Comparison of ENCODE assay signal across 27 cellular contexts in genomic region chr1:104195395-104195794, GRCh38.
DNase-seq lines count a peak whose midpoint lies in the region; ATAC-seq, FAIRE-seq and TF ChIP-seq lines count a peak whose summit lies in the region.
"Had no signal": no experiment of that assay in that cellular context is flagged by ENCODE, and none has a peak within 500 bp of the region (broad histone marks: within the 10 kb centered on the region; RNA-seq: fewer than 3 reads in every experiment).

No MANE protein-coding gene starts in this region.

- TF ChIP-seq CTCF in foreskin keratinocyte (conservative IDR thresholded peaks at IDR 0.05) (no peak), glutamatergic neuron (IDR thresholded peaks at IDR 0.05; ENCODE audit: partially characterized antibody, unreplicated experiment) (no peak)

- in situ Hi-C loops in ACHN (cut with HindIII; ENCODE audit: low pct_ligation_motif_present, low pct_unique_long_range_greater_than_20kb, low sequenced_read_pairs), result no loop called here
- in situ Hi-C loops in HAP-1 (cut with MboI; ENCODE audit: low sequenced_read_pairs), result no loop called here

- ATAC-seq in foreskin keratinocyte (peak; percentile 55), GM18505 (IDR thresholded peaks at IDR 0.05; ENCODE audit: unreplicated experiment) (no peak)
- ATAC-seq: activated T-cell treated with anti-CD3 and anti-CD28 coated beads, Interleukin-2, amount 50 U/mL, for 72 hours; natural killer cell; sciatic nerve had no signal

- no peaks in the 10 kb centered on the region for H3K27me3 Mint-ChIP-seq in glutamatergic neuron (ENCODE audit: unreplicated experiment)
- H3K27me3 Mint-ChIP-seq: activated naive CD4-positive, alpha-beta T cell treated with anti-CD3 and anti-CD28 coated beads, Interleukin-2, amount 10 ng/mL, durations not matched to agents 7 days and 5 days; memory B cell had no signal

- no peak overlapping the region for H3K27ac Mint-ChIP-seq in glutamatergic neuron (ENCODE audit: unreplicated experiment)
- H3K27ac Mint-ChIP-seq: activated naive CD4-positive, alpha-beta T cell treated with anti-CD3 and anti-CD28 coated beads, Interleukin-2, amount 10 ng/mL, durations not matched to agents 7 days and 5 days; activated T-cell treated with anti-CD3 and anti-CD28 coated beads, Interleukin-2, amount 50 U/mL, for 72 hours; CD14-positive monocyte; memory B cell; natural killer cell had no signal

- H3K4me1 Mint-ChIP-seq in glutamatergic neuron (ENCODE audit: low read depth, unreplicated experiment), result peaks cover 14% of the 10 kb centered on the region
- H3K4me1 Mint-ChIP-seq: activated naive CD4-positive, alpha-beta T cell treated with anti-CD3 and anti-CD28 coated beads, Interleukin-2, amount 10 ng/mL, durations not matched to agents 7 days and 5 days; CD14-positive monocyte; memory B cell; natural killer cell had no signal

- no peaks in the 10 kb centered on the region for H3K27me3 ChIP-seq in foreskin keratinocyte
- H3K27me3 ChIP-seq in HAP-1 (ENCODE audit: low read depth), result no peaks in the 10 kb centered on the region
- H3K27me3 ChIP-seq: vagina had no signal

- H3K9me3 ChIP-seq in HAP-1, result no peaks in the 10 kb centered on the region
- H3K9me3 ChIP-seq: vagina had no signal

- FAIRE-seq in H54 (lab: Jason Lieb, UNC), result peak; percentile 100
- FAIRE-seq in RCC 7860 (lab: Jason Lieb, UNC), result no peak
- FAIRE-seq: GM12892, H1 had no signal

- no peaks in the 10 kb centered on the region for H3K4me1 ChIP-seq in foreskin keratinocyte
- H3K4me1 ChIP-seq in HAP-1, result peaks cover 11% of the 10 kb centered on the region
- H3K4me1 ChIP-seq: parathyroid adenoma, vagina had no signal

- no peak overlapping the region for H3K27ac ChIP-seq in foreskin keratinocyte
- H3K27ac ChIP-seq: parathyroid adenoma, PC-9, SK-N-MC, vagina had no signal

- DNase-seq in ACHN, result peak; percentile 53
- peak; percentile 14 for DNase-seq in H54 (ENCODE audit: insufficient read length, low spot score)
- DNase-seq in RCC 7860 (ENCODE audit: low spot score), result peak; percentile 41
- peak; percentile 7 to 56 for DNase-seq in foreskin keratinocyte
- DNase-seq in HAP-1 (ENCODE audit: low spot score in 2 of 2), result no peak
- no peak for DNase-seq in glutamatergic neuron
- DNase-seq in activated CD8-positive, alpha-beta memory T cell treated with anti-CD3 and anti-CD28 coated beads, Interleukin-2, amount 50 U/mL, for 4 hours, result no peak
- DNase-seq: activated CD4-positive, alpha-beta T cell treated with anti-CD3 and anti-CD28 coated beads for 1 hour; activated CD8-positive, alpha-beta memory T cell treated with anti-CD3 and anti-CD28 coated beads for 24 hours; activated naive CD4-positive, alpha-beta T cell treated with anti-CD3 and anti-CD28 coated beads, Interleukin-2, amount 10 ng/mL, durations not matched to agents 7 days and 5 days; activated T-cell treated with anti-CD3 and anti-CD28 coated beads, Interleukin-2, amount 50 U/mL, for 72 hours; caudate nucleus; foreskin melanocyte; kidney glomerular epithelial cell; natural killer cell; NCI-H1436 treated with DMSO at 0.1 percent for 48 hours; NCI-H748 treated with DMSO at 0.1 percent for 48 hours had no signal

- TF ChIP-seq POLR2A in H54 (IDR thresholded peaks at IDR 0.05; ENCODE audit: low read depth, low read length), result no peak
- TF ChIP-seq POLR2A in GM18505 (IDR thresholded peaks at IDR 0.05; ENCODE audit: borderline replicate concordance, extremely low read depth, insufficient read depth, insufficient read length), result no peak

- H3K36me3 Mint-ChIP-seq in glutamatergic neuron (ENCODE audit: unreplicated experiment), result no peaks in the 10 kb centered on the region
- H3K36me3 Mint-ChIP-seq: activated naive CD4-positive, alpha-beta T cell treated with anti-CD3 and anti-CD28 coated beads, Interleukin-2, amount 10 ng/mL, durations not matched to agents 7 days and 5 days; CD14-positive monocyte; memory B cell; natural killer cell had no signal

- no peak overlapping the region for H3K4me3 Mint-ChIP-seq in glutamatergic neuron (ENCODE audit: unreplicated experiment)
- H3K4me3 Mint-ChIP-seq: activated naive CD4-positive, alpha-beta T cell treated with anti-CD3 and anti-CD28 coated beads, Interleukin-2, amount 10 ng/mL, durations not matched to agents 7 days and 5 days; activated T-cell treated with anti-CD3 and anti-CD28 coated beads, Interleukin-2, amount 50 U/mL, for 72 hours; CD14-positive monocyte; memory B cell; natural killer cell had no signal

- no peak overlapping the region for H3K4me3 ChIP-seq in HAP-1
- H3K4me3 ChIP-seq: PC-9, SK-N-MC, vagina had no signal

- H3K9me3 Mint-ChIP-seq in glutamatergic neuron (ENCODE audit: unreplicated experiment), result no peaks in the 10 kb centered on the region
- H3K9me3 Mint-ChIP-seq: memory B cell had no signal

- no peaks in the 10 kb centered on the region for H3K36me3 ChIP-seq in HAP-1 (replicated peaks)
- H3K36me3 ChIP-seq: vagina had no signal

Comparison
In these comparisons a context has a peak if more than half of its experiments do, and no peak if none do; other contexts are left out.
1. DNase-seq: peak in ACHN (single experiment), H54 (single experiment), RCC 7860 (single experiment) and foreskin keratinocyte (2 of 2); none in HAP-1 (0 of 2), glutamatergic neuron (single experiment) and activated CD8-positive, alpha-beta memory T cell treated with anti-CD3 and anti-CD28 coated beads, Interleukin-2, amount 50 U/mL, for 4 hours (single experiment).